ENCODE assay signal across 10 cellular contexts in the genomic region with DNA sequence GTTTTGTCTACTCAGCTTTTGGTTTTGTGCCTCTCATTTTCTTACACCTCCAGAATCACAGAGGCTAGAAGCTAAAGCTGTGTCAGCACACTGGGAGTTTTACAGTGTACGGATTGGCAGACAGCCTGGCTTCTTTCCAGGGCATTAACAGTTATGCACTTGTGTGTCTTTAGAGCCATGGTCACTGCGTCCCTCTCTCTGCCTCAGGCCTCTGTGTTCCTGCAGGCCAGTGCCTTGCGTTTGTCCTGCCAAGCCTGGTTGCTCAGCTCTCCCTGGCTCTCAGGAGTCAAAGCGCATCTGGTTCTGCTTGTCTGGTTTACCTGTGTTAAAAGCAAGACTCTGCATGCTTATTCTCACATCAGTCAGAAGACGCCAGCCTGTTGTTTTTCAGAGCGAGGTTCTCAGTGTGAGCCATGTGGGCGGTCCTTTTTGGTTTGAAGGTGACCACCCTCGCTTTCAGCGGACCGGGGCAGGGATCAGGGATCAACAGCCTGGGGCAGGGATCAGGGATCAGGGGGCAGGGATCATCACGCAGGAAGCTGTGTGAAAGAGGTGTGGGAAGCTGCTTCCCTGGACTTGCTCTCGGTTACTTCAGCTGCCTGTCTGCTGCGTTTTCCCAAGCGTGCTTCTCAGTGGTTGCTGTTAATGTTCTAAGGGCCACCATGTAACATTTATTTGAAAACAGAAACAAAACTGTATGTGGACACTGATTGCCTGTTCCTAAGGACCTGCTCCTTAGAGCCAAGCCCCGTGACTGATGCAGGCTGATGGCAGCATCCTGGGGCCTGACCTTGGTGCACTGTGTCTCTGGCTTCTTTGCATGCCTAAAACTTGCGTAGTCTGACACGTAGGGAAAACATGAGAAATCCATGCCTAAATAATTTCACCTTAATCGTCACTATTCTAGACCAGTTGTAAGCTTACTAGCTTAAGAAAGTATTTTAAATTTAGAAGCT.
A peak's percentile ranks its signal among the peaks of the same experiment; 100 is the strongest.
DNase-seq lines count a peak whose midpoint lies in the region; ATAC-seq and TF ChIP-seq lines count a peak whose summit lies in the region.
"Had no signal": no experiment of that assay in that cellular context is flagged by ENCODE, and none has a peak within 500 bp of the region (broad histone marks: within the 10 kb centered on the region; RNA-seq: fewer than 3 reads in every experiment).

No MANE protein-coding gene starts in this region.

- no peaks in the 10 kb centered on the region for H3K4me1 Mint-ChIP-seq in CD14-positive monocyte
- no peaks in the 10 kb centered on the region for H3K4me1 Mint-ChIP-seq in stimulated activated effector memory CD8-positive, alpha-beta T cell treated with anti-CD3 and anti-CD28 coated beads, Interleukin-12 subunit alpha, Interleukin-12 subunit beta, amount 100 ng/mL, for 72 hours
- H3K4me1 Mint-ChIP-seq: activated B cell treated with CpG ODN at 0.5 μM for 24 hours had no signal

- no peaks in the 10 kb centered on the region for H3K4me1 ChIP-seq in cardiac muscle cell (ENCODE audit: low read depth)
- peaks cover 9% of the 10 kb centered on the region for H3K4me1 ChIP-seq in vagina

- H3K4me3 ChIP-seq in cardiac muscle cell = no peak overlapping the region
- H3K4me3 ChIP-seq in vagina = no peak overlapping the region

- TF ChIP-seq POLR2A in vagina (IDR thresholded peaks at IDR 0.05) = no peak

- H3K9me3 Mint-ChIP-seq in CD14-positive monocyte = peaks cover 0 to 3% (median 0%) of the 10 kb centered on the region in 7 donors
- H3K9me3 Mint-ChIP-seq in stimulated activated effector memory CD8-positive, alpha-beta T cell treated with anti-CD3 and anti-CD28 coated beads, Interleukin-12 subunit alpha, Interleukin-12 subunit beta, amount 100 ng/mL, for 72 hours = no peaks in the 10 kb centered on the region
- H3K9me3 Mint-ChIP-seq: activated B cell treated with CpG ODN at 0.5 μM for 24 hours had no signal

- H3K9me3 ChIP-seq in cardiac muscle cell (ENCODE audit: low read depth) (no peaks in the 10 kb centered on the region), vagina (no peaks in the 10 kb centered on the region)

- intact Hi-C loops in Right ventricle myocardium inferior (cut with DNase I) (no loop called here), cardiac septum (cut with DNase I) (no loop called here), vagina (cut with DNase I) (no loop called here), CD14-positive monocyte (cut with micrococcal nuclease) (no loop called here)

- H3K36me3 Mint-ChIP-seq in CD14-positive monocyte = peaks cover 51 to 55% of the 10 kb centered on the region in 2 donors
- peaks cover 26% of the 10 kb centered on the region for H3K36me3 Mint-ChIP-seq in stimulated activated effector memory CD8-positive, alpha-beta T cell treated with anti-CD3 and anti-CD28 coated beads, Interleukin-12 subunit alpha, Interleukin-12 subunit beta, amount 100 ng/mL, for 72 hours

- H3K27me3 ChIP-seq in cardiac muscle cell (no peaks in the 10 kb centered on the region), vagina (no peaks in the 10 kb centered on the region)

- peak; percentile 89 for ATAC-seq in Right ventricle myocardium inferior
- ATAC-seq in stimulated activated effector memory CD8-positive, alpha-beta T cell treated with anti-CD3 and anti-CD28 coated beads, Interleukin-12 subunit alpha, Interleukin-12 subunit beta, amount 100 ng/mL, for 72 hours = no peak

- H3K4me3 Mint-ChIP-seq in CD14-positive monocyte = no peak overlapping the region
- no peak overlapping the region for H3K4me3 Mint-ChIP-seq in stimulated activated effector memory CD8-positive, alpha-beta T cell treated with anti-CD3 and anti-CD28 coated beads, Interleukin-12 subunit alpha, Interleukin-12 subunit beta, amount 100 ng/mL, for 72 hours
- H3K4me3 Mint-ChIP-seq: activated B cell treated with CpG ODN at 0.5 μM for 24 hours had no signal

- no peak overlapping the region for H3K27ac Mint-ChIP-seq in CD14-positive monocyte
- H3K27ac Mint-ChIP-seq in stimulated activated effector memory CD8-positive, alpha-beta T cell treated with anti-CD3 and anti-CD28 coated beads, Interleukin-12 subunit alpha, Interleukin-12 subunit beta, amount 100 ng/mL, for 72 hours = no peak overlapping the region
- H3K27ac Mint-ChIP-seq: activated B cell treated with CpG ODN at 0.5 μM for 24 hours had no signal

- no peaks in the 10 kb centered on the region for H3K27me3 Mint-ChIP-seq in CD14-positive monocyte (ENCODE audit: low read depth in 3 of 3)
- H3K27me3 Mint-ChIP-seq: activated B cell treated with CpG ODN at 0.5 μM for 24 hours, progenitor cell of endocrine pancreas had no signal

- H3K27ac ChIP-seq in cardiac muscle cell (peak overlapping the region; percentile 18), vagina (peak overlapping the region; percentile 31)

- H3K36me3 ChIP-seq in cardiac muscle cell (peaks cover 9% of the 10 kb centered on the region), vagina (peaks cover 0 to 8% of the 10 kb centered on the region in 2 donors)

- no peak for DNase-seq in Right ventricle myocardium inferior (ENCODE audit: missing footprints)
- no peak for DNase-seq in cardiac septum (ENCODE audit: low spot score)
- DNase-seq in cardiac muscle cell (ENCODE audit: low read depth in 1 of 2, low spot score in 1 of 2) = peak in 1 of 2 donors; percentile 59
- DNase-seq in middle frontal gyrus (ENCODE audit: extremely low spot score, low spot score) = peak; percentile 21
- no peak for DNase-seq in vagina (ENCODE audit: extremely low spot score in 2 of 2)
- DNase-seq in CD14-positive monocyte (ENCODE audit: low spot score) = no peak
- no peak for DNase-seq in stimulated activated effector memory CD8-positive, alpha-beta T cell treated with anti-CD3 and anti-CD28 coated beads, Interleukin-12 subunit alpha, Interleukin-12 subunit beta, amount 100 ng/mL, for 72 hours (ENCODE audit: low spot score in 2 of 2)
- DNase-seq in NCI-H2227 (lab: John Stamatoyannopoulos, UW; ENCODE audit: unreplicated experiment) = no peak
- DNase-seq: activated B cell treated with CpG ODN at 0.5 μM for 24 hours had no signal

- TF ChIP-seq CTCF in cardiac muscle cell (IDR thresholded peaks at IDR 0.05; ENCODE audit: low read depth, low read length) = no peak
- TF ChIP-seq CTCF in vagina (IDR thresholded peaks at IDR 0.05) = no peak
- TF ChIP-seq CTCF in CD14-positive monocyte (IDR thresholded peaks at IDR 0.05) = no peak
